In the genomic region with DNA sequence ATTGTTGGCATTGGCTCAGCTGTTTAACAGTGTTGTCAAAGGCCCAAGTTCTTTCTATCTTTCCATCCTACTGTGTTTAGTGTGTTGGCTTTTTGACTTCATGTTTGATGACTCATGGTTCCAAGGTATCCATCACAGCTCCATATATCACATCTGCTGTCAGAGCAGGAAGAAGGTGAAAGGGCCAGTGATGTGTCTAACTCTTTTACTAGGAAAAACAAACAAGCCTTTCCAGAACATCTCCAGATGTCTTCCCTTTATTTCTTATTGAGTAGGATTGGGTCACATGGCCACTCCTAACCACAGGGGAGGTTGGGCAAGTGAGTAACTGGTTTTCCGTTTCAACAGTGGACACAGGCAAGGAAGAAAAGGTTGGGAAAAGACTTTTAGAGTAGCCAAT, we compare ENCODE assay signal across 17 cellular contexts.
A peak's percentile ranks its signal among the peaks of the same experiment; 100 is the strongest.
DNase-seq lines count a peak whose midpoint lies in the region; ATAC-seq and TF ChIP-seq lines count a peak whose summit lies in the region.
"Had no signal": no experiment of that assay in that cellular context is flagged by ENCODE, and none has a peak within 500 bp of the region (broad histone marks: within the 10 kb centered on the region; RNA-seq: fewer than 3 reads in every experiment).

No MANE protein-coding gene starts in this region.

- 67 to 80% methylated on average over 1 of the region's 1 CpG for WGBS in esophagus squamous epithelium, 2 donors
- 36% methylated on average over 1 of the region's 1 CpG for WGBS in esophagus muscularis mucosa

- POLR2A ChIA-PET in CD4-positive, alpha-beta T cell (lab: Charles Lee): no interaction called here

- H3K9me3 ChIP-seq in esophagus squamous epithelium (no peaks in the 10 kb centered on the region), esophagus muscularis mucosa (no peaks in the 10 kb centered on the region)
- no peaks in the 10 kb centered on the region for H3K9me3 ChIP-seq in CD4-positive, alpha-beta T cell (ENCODE audit: control insufficient read depth, low read length)
- H3K9me3 ChIP-seq: gastrocnemius medialis had no signal

- peaks cover 14% of the 10 kb centered on the region for H3K9me3 Mint-ChIP-seq in mesothelial cell of epicardium
- no peaks in the 10 kb centered on the region for H3K9me3 Mint-ChIP-seq in CD4-positive, alpha-beta T cell
- H3K9me3 Mint-ChIP-seq: activated CD4-positive, alpha-beta memory T cell treated with anti-CD3 and anti-CD28 coated beads for 36 hours; T-helper 1 cell treated with Interleukin-12 subunit alpha and Interleukin-12 subunit beta and Interleukin-4 antibody, amounts not matched to agents 30 μg/mL and 1 μg/mL, for 36 hours had no signal

- DNase-seq in AG20443 (ENCODE audit: low spot score) (peak; percentile 13), HT-29 (ENCODE audit: low spot score) (peak; percentile 72), choroid plexus epithelial cell (ENCODE audit: low read depth) (peak; percentile 68), mesothelial cell of epicardium (ENCODE audit: low spot score in 2 of 2, unreplicated experiment in 2 of 2) (no peak), esophagus squamous epithelium (lab: John Stamatoyannopoulos, UW) (no peak), esophagus muscularis mucosa (ENCODE audit: extremely low spot score) (no peak)
- no peak for DNase-seq in CD4-positive, alpha-beta T cell
- DNase-seq: activated CD4-positive, alpha-beta memory T cell treated with anti-CD3 and anti-CD28 coated beads for 36 hours; activated effector memory CD4-positive, alpha-beta T cell treated with anti-CD3 and anti-CD28 coated beads, Interleukin-2, amount 50 U/mL, for 16 hours; caudate nucleus; Kasumi-1; left ventricle myocardium superior; NCI-H2081 had no signal

- H3K36me3 ChIP-seq in esophagus squamous epithelium (no peaks in the 10 kb centered on the region), esophagus muscularis mucosa (no peaks in the 10 kb centered on the region)
- H3K36me3 ChIP-seq: gastrocnemius medialis had no signal

- H3K27ac ChIP-seq in esophagus squamous epithelium: no peak overlapping the region
- no peak overlapping the region for H3K27ac ChIP-seq in CD4-positive, alpha-beta T cell (ENCODE audit: low read depth, low read length)
- H3K27ac ChIP-seq in esophagus muscularis mucosa (replicated peaks in 1 of 4): peak overlapping the region in 2 of 4 donors; percentile 14 to 33
- H3K27ac ChIP-seq: C4-2B, gastrocnemius medialis had no signal

- no peaks in the 10 kb centered on the region for H3K27me3 Mint-ChIP-seq in mesothelial cell of epicardium (ENCODE audit: low read depth)
- no peaks in the 10 kb centered on the region for H3K27me3 Mint-ChIP-seq in CD4-positive, alpha-beta T cell
- H3K27me3 Mint-ChIP-seq: activated CD4-positive, alpha-beta memory T cell treated with anti-CD3 and anti-CD28 coated beads for 36 hours had no signal

- peaks cover 31% of the 10 kb centered on the region for H3K4me1 Mint-ChIP-seq in mesothelial cell of epicardium
- no peaks in the 10 kb centered on the region for H3K4me1 Mint-ChIP-seq in CD4-positive, alpha-beta T cell (ENCODE audit: low read depth)

- intact Hi-C loops in esophagus squamous epithelium (cut with DNase I) (no loop called here), esophagus muscularis mucosa (cut with DNase I) (no loop called here)
- intact Hi-C loops in CD4-positive, alpha-beta T cell (cut with DNase I, micrococcal nuclease): no loop called here

- TF ChIP-seq EP300 in esophagus muscularis mucosa (IDR thresholded peaks at IDR 0.05): no peak

- no peak overlapping the region for H3K4me3 ChIP-seq in choroid plexus epithelial cell (ENCODE audit: low read depth, low read length)
- H3K4me3 ChIP-seq in esophagus squamous epithelium: no peak overlapping the region
- H3K4me3 ChIP-seq in esophagus muscularis mucosa: no peak overlapping the region
- H3K4me3 ChIP-seq: gastrocnemius medialis had no signal

- no peak overlapping the region for H3K4me3 Mint-ChIP-seq in mesothelial cell of epicardium
- no peak overlapping the region for H3K4me3 Mint-ChIP-seq in CD4-positive, alpha-beta T cell
- H3K4me3 Mint-ChIP-seq: activated CD4-positive, alpha-beta memory T cell treated with anti-CD3 and anti-CD28 coated beads for 36 hours; T-helper 1 cell treated with Interleukin-12 subunit alpha and Interleukin-12 subunit beta and Interleukin-4 antibody, amounts not matched to agents 30 μg/mL and 1 μg/mL, for 36 hours had no signal

- H3K4me1 ChIP-seq in esophagus squamous epithelium: no peaks in the 10 kb centered on the region
- peaks cover 0 to 33% (median 22%) of the 10 kb centered on the region in 4 donors for H3K4me1 ChIP-seq in esophagus muscularis mucosa
- H3K4me1 ChIP-seq: gastrocnemius medialis had no signal

- no peak for TF ChIP-seq CTCF in choroid plexus epithelial cell (conservative IDR thresholded peaks at IDR 0.05; ENCODE audit: low read depth, low read length)
- no peak for TF ChIP-seq CTCF in mesothelial cell of epicardium (IDR thresholded peaks at IDR 0.05; ENCODE audit: unreplicated experiment)
- no peak for TF ChIP-seq CTCF in esophagus squamous epithelium (IDR thresholded peaks at IDR 0.05)
- TF ChIP-seq CTCF in CD4-positive, alpha-beta T cell (IDR thresholded peaks at IDR 0.05): no peak
- no peak for TF ChIP-seq CTCF in esophagus muscularis mucosa (IDR thresholded peaks at IDR 0.05)

- CTCF ChIA-PET in CD4-positive, alpha-beta T cell (lab: Charles Lee): no interaction called here

- peak overlapping the region; percentile 73 for H3K27ac Mint-ChIP-seq in mesothelial cell of epicardium
- H3K27ac Mint-ChIP-seq in CD4-positive, alpha-beta T cell: no peak overlapping the region
- H3K27ac Mint-ChIP-seq: activated CD4-positive, alpha-beta memory T cell treated with anti-CD3 and anti-CD28 coated beads for 36 hours; T-helper 1 cell treated with Interleukin-12 subunit alpha and Interleukin-12 subunit beta and Interleukin-4 antibody, amounts not matched to agents 30 μg/mL and 1 μg/mL, for 36 hours had no signal

- no peak for TF ChIP-seq POLR2A in esophagus squamous epithelium (IDR thresholded peaks at IDR 0.05)
- no peak for TF ChIP-seq POLR2A in esophagus muscularis mucosa (IDR thresholded peaks at IDR 0.05; ENCODE audit: low read depth)

- H3K27me3 ChIP-seq in esophagus squamous epithelium: no peaks in the 10 kb centered on the region
- H3K27me3 ChIP-seq in CD4-positive, alpha-beta T cell (ENCODE audit: control insufficient read depth, insufficient read depth, low read length): no peaks in the 10 kb centered on the region
- no peaks in the 10 kb centered on the region for H3K27me3 ChIP-seq in esophagus muscularis mucosa
- H3K27me3 ChIP-seq: gastrocnemius medialis had no signal

- H3K36me3 Mint-ChIP-seq in mesothelial cell of epicardium: no peaks in the 10 kb centered on the region
- no peaks in the 10 kb centered on the region for H3K36me3 Mint-ChIP-seq in CD4-positive, alpha-beta T cell (ENCODE audit: low read depth)
- H3K36me3 Mint-ChIP-seq: activated CD4-positive, alpha-beta memory T cell treated with anti-CD3 and anti-CD28 coated beads for 36 hours had no signal

- ATAC-seq in CD4-positive, alpha-beta T cell (ENCODE audit: poor library complexity): no peak
- no peak for ATAC-seq in GM18867 (IDR thresholded peaks at IDR 0.05; ENCODE audit: unreplicated experiment)
- ATAC-seq: left ventricle myocardium superior had no signal

Comparison
In these comparisons a context has a peak if more than half of its experiments do, and no peak if none do; other contexts are left out.
1. DNase-seq: peak in AG20443 (single experiment), HT-29 (single experiment) and choroid plexus epithelial cell (single experiment); none in mesothelial cell of epicardium (0 of 2), esophagus squamous epithelium (single experiment), CD4-positive, alpha-beta T cell (0 of 10) and esophagus muscularis mucosa (single experiment).